ENCODE assay signal across 19 cellular contexts in genomic region chr2:229679393-229680125, GRCh38. TPM values are rescaled to one million over a fixed set of nuclear protein-coding genes. Genes with fewer than 3 reads are reported as not detected.
DNase-seq lines count a peak whose midpoint lies in the region; ATAC-seq, FAIRE-seq and TF ChIP-seq lines count a peak whose summit lies in the region.
"Had no signal": no experiment of that assay in that cellular context is flagged by ENCODE, and none has a peak within 500 bp of the region (broad histone marks: within the 10 kb centered on the region; RNA-seq: fewer than 3 reads in every experiment).

No MANE protein-coding gene starts in this region.

- no peak overlapping the region for H4K91ac ChIP-seq in H9 (ENCODE audit: insufficient read length, low read depth, low read length)

- no peaks in the 10 kb centered on the region for H3K79me1 ChIP-seq in H9 (ENCODE audit: insufficient read depth, low read depth, low read length, poor library complexity, severe bottlenecking)

- no peaks in the 10 kb centered on the region for H3K4me1 Mint-ChIP-seq in H9
- H3K4me1 Mint-ChIP-seq: B cell had no signal

- DNase-seq in EL (peak; percentile 6), RKO (ENCODE audit: low spot score) (peak; percentile 35), bronchial epithelial cell (ENCODE audit: low read depth) (peak; percentile 39), mucosa of descending colon (no peak), NCI-H524 (lab: John Stamatoyannopoulos, UW) (no peak), mesenteric fat pad (ENCODE audit: low spot score) (no peak), H9 (no peak)
- DNase-seq: COR-L47, DMS153, NCI-H1105 treated with DMSO at 0.1 percent for 48 hours, NCI-H1694 treated with DMSO at 0.1 percent for 48 hours, NCI-H510A, NCI-H774, T-helper 1 cell had no signal

- H3K27ac ChIP-seq in H9 (ENCODE audit: insufficient read length, low read depth, low read length) = no peak overlapping the region
- H3K27ac ChIP-seq: RWPE1 had no signal

- no peak overlapping the region for H3K4me2 ChIP-seq in H9 (ENCODE audit: insufficient read depth, insufficient read length, low read length)

- no peak overlapping the region for H2BK5ac ChIP-seq in H9 (ENCODE audit: insufficient read length, low read length)

- ATAC-seq in mucosa of descending colon (peak; percentile 90), GM18519 (IDR thresholded peaks at IDR 0.05; ENCODE audit: low FRiP score, unreplicated experiment) (no peak)

- no peak overlapping the region for H3K56ac ChIP-seq in H9 (ENCODE audit: insufficient read length, low read depth, low read length)

- no peaks in the 10 kb centered on the region for H3K36me3 Mint-ChIP-seq in H9 (ENCODE audit: insufficient read depth in 1 of 3, low read depth in 3 of 3)

- no peak overlapping the region for H3K23ac ChIP-seq in H9 (ENCODE audit: insufficient read length, low read depth, low read length)

- H3K4me3 ChIP-seq in bronchial epithelial cell (ENCODE audit: low read depth, low read length) (no peak overlapping the region), mucosa of descending colon (no peak overlapping the region)
- H3K4me3 ChIP-seq: HAP-1 had no signal

- no peaks in the 10 kb centered on the region for H3K9me3 ChIP-seq in mucosa of descending colon
- H3K9me3 ChIP-seq in H9 (ENCODE audit: control insufficient read depth, low read depth, low read length) = no peaks in the 10 kb centered on the region
- H3K9me3 ChIP-seq: HAP-1 had no signal

- no peak overlapping the region for H2BK20ac ChIP-seq in H9 (ENCODE audit: low read depth, low read length, poor library complexity, severe bottlenecking)

- no peak for TF ChIP-seq CTCF in bronchial epithelial cell (IDR thresholded peaks at IDR 0.05; ENCODE audit: insufficient read depth, low read length, severe bottlenecking)
- TF ChIP-seq CTCF in mucosa of descending colon (IDR thresholded peaks at IDR 0.05) = no peak
- no peak for TF ChIP-seq CTCF in H9 (conservative IDR thresholded peaks at IDR 0.05)

- H3K9ac ChIP-seq in H9 (ENCODE audit: extremely low read depth, insufficient read length, low read length) = no peak overlapping the region

- no peaks in the 10 kb centered on the region for H3K9me3 Mint-ChIP-seq in H9

- no peak overlapping the region for H3K18ac ChIP-seq in H9 (ENCODE audit: insufficient read length, low read depth, low read length)

- H4K20me1 ChIP-seq in H9 (ENCODE audit: control insufficient read depth, insufficient read depth, insufficient read length) = no peaks in the 10 kb centered on the region

- no peak overlapping the region for H3K27ac Mint-ChIP-seq in H9
- H3K27ac Mint-ChIP-seq: B cell had no signal

- no peak overlapping the region for H2BK15ac ChIP-seq in H9 (ENCODE audit: low read depth, low read length)

- no peak overlapping the region for H3K14ac ChIP-seq in H9 (ENCODE audit: insufficient read depth, low read length)

- no peak overlapping the region for H3K4ac ChIP-seq in H9 (ENCODE audit: low read depth, low read length)

- no peak overlapping the region for H2BK12ac ChIP-seq in H9 (ENCODE audit: insufficient read length, low read depth, low read length)

- no peak overlapping the region for H2AFZ ChIP-seq in H9 (ENCODE audit: low read length)

- H3K36me3 ChIP-seq in bronchial epithelial cell (ENCODE audit: control insufficient read depth, insufficient read depth, low read length) = no peaks in the 10 kb centered on the region
- no peaks in the 10 kb centered on the region for H3K36me3 ChIP-seq in mucosa of descending colon (ENCODE audit: low read depth)
- H3K36me3 ChIP-seq: HAP-1 had no signal

- H3K27me3 Mint-ChIP-seq in H9 (ENCODE audit: low read depth) = peaks cover 6% of the 10 kb centered on the region

- intact Hi-C loops in mucosa of descending colon (cut with DNase I, micrococcal nuclease) = no loop called here

- H2AK5ac ChIP-seq in H9 (ENCODE audit: insufficient read length, low read length) = no peak overlapping the region

- FAIRE-seq in bronchial epithelial cell (lab: Jason Lieb, UNC) = no peak

- no peak overlapping the region for H2BK120ac ChIP-seq in H9 (ENCODE audit: low read depth, low read length, poor library complexity, severe bottlenecking)

- H4K5ac ChIP-seq in H9 (ENCODE audit: insufficient read length, low read depth, low read length) = no peak overlapping the region

- H3K4me3 Mint-ChIP-seq in H9 = no peak overlapping the region
- H3K4me3 Mint-ChIP-seq: B cell had no signal

- H3K79me2 ChIP-seq in H9 (ENCODE audit: insufficient read depth, low read length) = no peaks in the 10 kb centered on the region

- H3K27me3 ChIP-seq in bronchial epithelial cell (ENCODE audit: control insufficient read depth, insufficient read depth, low read length) (no peaks in the 10 kb centered on the region), H9 (ENCODE audit: insufficient read depth, low read length) (no peaks in the 10 kb centered on the region)

- H3K4me1 ChIP-seq in mucosa of descending colon (ENCODE audit: low read depth) = no peaks in the 10 kb centered on the region
- H3K4me1 ChIP-seq in H9 (ENCODE audit: insufficient read depth, low read length) = no peaks in the 10 kb centered on the region
- H3K4me1 ChIP-seq: HAP-1 had no signal

- no peak overlapping the region for H4K8ac ChIP-seq in H9 (replicated peaks; ENCODE audit: insufficient read length, low read depth, low read length)

- WGBS in H9 (ENCODE audit: extremely low coverage, insufficient read length, low lambda C conversion rate) = no CpG with 5 or more reads among the region's 4 CpGs

- H3K23me2 ChIP-seq in H9 (ENCODE audit: insufficient read length, low read depth, low read length, poor library complexity, severe bottlenecking) = no peaks in the 10 kb centered on the region

- no peak overlapping the region for H3T11ph ChIP-seq in H9 (ENCODE audit: low read length)

RNA-seq across cellular contexts. Expression of gene DNER, which starts 34.8 kb away (rescaled TPM):
- total RNA-seq in bronchial epithelial cell (0.51 and 1.8 TPM in 2 replicates), mucosa of descending colon (1 to 10 TPM in 1 of 3 donors, under 1 TPM in 2; 0.55 to 8.4 (median 0.99) TPM), mesenteric fat pad (1.3 TPM), H9 (2021) (1.0 and 1.1 TPM in 2 replicates)
- total RNA-seq: B cell, OCI-LY7 had no signal

Comparison
In these comparisons a context has a peak if more than half of its experiments do, and no peak if none do; other contexts are left out.
1. DNase-seq: peak in EL (single experiment), RKO (single experiment) and bronchial epithelial cell (single experiment); none in mucosa of descending colon (0 of 3), NCI-H524 (0 of 2), mesenteric fat pad (single experiment) and H9 (single experiment).